Comparison of ENCODE assay signal across 9 cellular contexts in genomic region chr10:79299397-79300370, GRCh38. TPM values are rescaled to one million over a fixed set of nuclear protein-coding genes. Genes with fewer than 3 reads are reported as not detected.
DNase-seq lines count a peak whose midpoint lies in the region; TF ChIP-seq lines count a peak whose summit lies in the region.
"Had no signal": no experiment of that assay in that cellular context is flagged by ENCODE, and none has a peak within 500 bp of the region (broad histone marks: within the 10 kb centered on the region; RNA-seq: fewer than 3 reads in every experiment).

No MANE protein-coding gene starts in this region.

- H3K4me1 ChIP-seq in SJSA1 (replicated peaks), result peaks cover 25% of the 10 kb centered on the region
- H3K4me1 ChIP-seq in fibroblast of lung (ENCODE audit: control insufficient read depth, extremely low read depth, insufficient read depth, low read length), result peaks cover 23% of the 10 kb centered on the region
- H3K4me1 ChIP-seq in rectal smooth muscle tissue (ENCODE audit: control insufficient read depth, insufficient read depth, low read length), result peaks cover 10% of the 10 kb centered on the region

- DNase-seq in Caki2 (ENCODE audit: low read depth) (peak; percentile 55), SJSA1 (ENCODE audit: low read depth in 1 of 2, low spot score in 2 of 2) (peak; percentile 79 to 90), fibroblast of lung (ENCODE audit: low read depth in 2 of 2) (peak; percentile 89 to 91), nucleus accumbens (lab: John Stamatoyannopoulos, UW) (no peak), DMS114 treated with DMSO at 0.1 percent for 48 hours (lab: John Stamatoyannopoulos, UW; ENCODE audit: unreplicated experiment) (no peak), GM19238 (ENCODE audit: insufficient read length, low spot score) (no peak)
- no peak for DNase-seq in effector CD4-positive, alpha-beta T cell
- DNase-seq: DND-41 had no signal

- no peak overlapping the region for H3K4me3 ChIP-seq in SJSA1
- H3K4me3 ChIP-seq in fibroblast of lung (replicated peaks in 1 of 4; ENCODE audit: control extremely low read depth in 1 of 4, insufficient read depth in 1 of 4, low read depth in 3 of 4, low read length in 4 of 4), result no peak overlapping the region
- H3K4me3 ChIP-seq in rectal smooth muscle tissue (ENCODE audit: low read length), result no peak overlapping the region

- H3K27me3 ChIP-seq in SJSA1 (replicated peaks) (no peaks in the 10 kb centered on the region), fibroblast of lung (ENCODE audit: control insufficient read depth, insufficient read depth, low read length) (no peaks in the 10 kb centered on the region), rectal smooth muscle tissue (ENCODE audit: control insufficient read depth, insufficient read depth, low read length) (no peaks in the 10 kb centered on the region)

- H3K36me3 ChIP-seq in SJSA1, result peaks cover 90% of the 10 kb centered on the region
- peaks cover 46% of the 10 kb centered on the region for H3K36me3 ChIP-seq in fibroblast of lung (ENCODE audit: control insufficient read depth, insufficient read depth, low read length)
- H3K36me3 ChIP-seq in rectal smooth muscle tissue (ENCODE audit: control insufficient read depth, insufficient read depth, low read length), result peaks cover 72% of the 10 kb centered on the region

- TF ChIP-seq CTCF in fibroblast of lung (conservative IDR thresholded peaks at IDR 0.05 in 1 of 2, IDR thresholded peaks at IDR 0.05 in 1 of 2; ENCODE audit: low read depth in 1 of 2, low read length in 2 of 2), result no peak

- in situ Hi-C loops in Caki2 (cut with HindIII; ENCODE audit: low pct_unique_long_range_greater_than_20kb, low sequenced_read_pairs), result no loop called here

- no peak overlapping the region for H2AFZ ChIP-seq in fibroblast of lung (ENCODE audit: low read length)

- H3K9ac ChIP-seq in fibroblast of lung (ENCODE audit: insufficient read depth, low read length) (peak overlapping the region; percentile 52), rectal smooth muscle tissue (ENCODE audit: low read length) (no peak overlapping the region)

- H3K9me3 ChIP-seq in SJSA1 (replicated peaks) (no peaks in the 10 kb centered on the region), fibroblast of lung (ENCODE audit: control insufficient read depth, insufficient read depth, low read depth, low read length) (no peaks in the 10 kb centered on the region)

- peak overlapping the region; percentile 65 for H3K4me2 ChIP-seq in fibroblast of lung (ENCODE audit: extremely low read depth, insufficient read depth, low read length)

- H3K79me2 ChIP-seq in fibroblast of lung (ENCODE audit: control insufficient read depth, insufficient read depth, low read length), result no peaks in the 10 kb centered on the region

- H4K20me1 ChIP-seq in fibroblast of lung (ENCODE audit: control insufficient read depth, extremely low read depth, insufficient read depth, low read length), result no peaks in the 10 kb centered on the region

- H3K27ac ChIP-seq in SJSA1 (peak overlapping the region; percentile 89), fibroblast of lung (ENCODE audit: insufficient read depth, low read length) (peak overlapping the region; percentile 89), rectal smooth muscle tissue (ENCODE audit: low read depth, low read length) (peak overlapping the region; percentile 33)

RNA-seq across cellular contexts. Expression of gene PPIF, which starts 47.6 kb away (rescaled TPM):
- 85.8 and 124 TPM in 2 replicates for total RNA-seq in Caki2 (2014; rRNA removed; shearing (Covaris generic); ENCODE audit: low replicate concordance)
- 31.7 and 42.1 TPM in 2 replicates for total RNA-seq in SJSA1 (2014; rRNA removed; shearing (Covaris generic))
- total RNA-seq in fibroblast of lung, result 18.2 and 18.7 TPM in 2 replicates
- polyA plus RNA-seq in fibroblast of lung, result 63.0 and 82.2 TPM in 2 replicates
- polyA plus RNA-seq in fibroblast of lung (2012), result 53.2 and 71.9 TPM in 2 replicates
- 137 and 359 TPM in 2 replicates for polyA minus RNA-seq in fibroblast of lung (ENCODE audit: low replicate concordance)

Comparison
In these comparisons a context has a peak if more than half of its experiments do, and no peak if none do; other contexts are left out.
1. DNase-seq: peak in Caki2 (single experiment), SJSA1 (2 of 2) and fibroblast of lung (2 of 2); none in nucleus accumbens (0 of 56), DMS114 treated with DMSO at 0.1 percent for 48 hours (single experiment), GM19238 (single experiment) and effector CD4-positive, alpha-beta T cell (single experiment).
2. H3K27ac ChIP-seq: peak in every context shown above with its lines; median percentile 89 in SJSA1; 89 in fibroblast of lung; 33 in rectal smooth muscle tissue.